ENCODE assay signal across 8 cellular contexts in genomic region chr6:34912715-34913464, GRCh38. TPM values are rescaled to one million over a fixed set of nuclear protein-coding genes. Genes with fewer than 3 reads are reported as not detected.
A peak's percentile ranks its signal among the peaks of the same experiment; 100 is the strongest.
DNase-seq lines count a peak whose midpoint lies in the region; ATAC-seq lines count a peak whose summit lies in the region.

No MANE protein-coding gene starts in this region.

- intact Hi-C loops in activated naive CD4-positive, alpha-beta T cell treated with anti-CD3 and anti-CD28 coated beads for 36 hours (cut with micrococcal nuclease), result loop anchor here (1.0 to 2.0 kb wide), 3 partner anchors 25 to 241 kb away; partner anchors contain the start of genes BLTP3A and TAF11

- H3K9me3 Mint-ChIP-seq in activated naive CD4-positive, alpha-beta T cell treated with anti-CD3 and anti-CD28 coated beads for 36 hours, result no peaks in the 10 kb centered on the region

- no peaks in the 10 kb centered on the region for H3K27me3 Mint-ChIP-seq in activated naive CD4-positive, alpha-beta T cell treated with anti-CD3 and anti-CD28 coated beads for 36 hours (ENCODE audit: low read depth)

- ATAC-seq in HG03565 (IDR thresholded peaks at IDR 0.05; ENCODE audit: unreplicated experiment), result peak; percentile 59
- ATAC-seq in GM18519 (IDR thresholded peaks at IDR 0.05; ENCODE audit: low FRiP score, unreplicated experiment), result no peak
- ATAC-seq in GM21526 (IDR thresholded peaks at IDR 0.05; ENCODE audit: low FRiP score, unreplicated experiment), result no peak

- peak overlapping the region; percentile 65 for H3K27ac Mint-ChIP-seq in activated naive CD4-positive, alpha-beta T cell treated with anti-CD3 and anti-CD28 coated beads for 36 hours

- peak; percentile 16 for DNase-seq in NK-92 treated with Interleukin-12 subunit alpha and Interleukin-12 subunit beta, amount 100 ng/mL, for 24 hours (lab: John Stamatoyannopoulos, UW)
- DNase-seq in NK-92 (lab: John Stamatoyannopoulos, UW; ENCODE audit: unreplicated experiment), result no peak
- peak; percentile 67 for DNase-seq in activated naive CD4-positive, alpha-beta T cell treated with anti-CD3 and anti-CD28 coated beads for 36 hours
- DNase-seq in renal cortical epithelial cell (ENCODE audit: low read depth), result peak; percentile 95
- no peak for DNase-seq in NCI-H748 treated with DMSO at 0.1 percent for 48 hours (lab: John Stamatoyannopoulos, UW)

- no peaks in the 10 kb centered on the region for H3K36me3 Mint-ChIP-seq in activated naive CD4-positive, alpha-beta T cell treated with anti-CD3 and anti-CD28 coated beads for 36 hours (ENCODE audit: low read depth)

- H3K4me1 Mint-ChIP-seq in activated naive CD4-positive, alpha-beta T cell treated with anti-CD3 and anti-CD28 coated beads for 36 hours (ENCODE audit: low read depth), result peaks cover 28% of the 10 kb centered on the region

- H3K4me3 Mint-ChIP-seq in activated naive CD4-positive, alpha-beta T cell treated with anti-CD3 and anti-CD28 coated beads for 36 hours, result no peak overlapping the region

- CTCF ChIA-PET in activated naive CD4-positive, alpha-beta T cell treated with anti-CD3 and anti-CD28 coated beads for 36 hours (lab: Charles Lee), result interaction anchor here (0.6 kb wide), 1 partner anchor 60 kb away, joined by 3 read pairs; no protein-coding TSS in a partner anchor

RNA-seq across cellular contexts. Expression of gene ANKS1A, which starts 23.8 kb away (rescaled TPM):
- total RNA-seq in activated naive CD4-positive, alpha-beta T cell treated with anti-CD3 and anti-CD28 coated beads for 36 hours, result 1 to 10 TPM; 6.5 to 6.8 TPM
- total RNA-seq in renal cortical epithelial cell, result 11.6 and 24.5 TPM in 2 replicates

RNA-seq across cellular contexts. Expression of gene TAF11, which starts 25.0 kb away (rescaled TPM):
- total RNA-seq in activated naive CD4-positive, alpha-beta T cell treated with anti-CD3 and anti-CD28 coated beads for 36 hours, result 10 to 100 TPM; 27.3 to 28.5 TPM
- total RNA-seq in renal cortical epithelial cell, result 17.0 and 22.2 TPM in 2 replicates

Comparison
In these comparisons a context has a peak if more than half of its experiments do, and no peak if none do; other contexts are left out.
1. DNase-seq: peak in NK-92 treated with Interleukin-12 subunit alpha and Interleukin-12 subunit beta, amount 100 ng/mL, for 24 hours (single experiment), activated naive CD4-positive, alpha-beta T cell treated with anti-CD3 and anti-CD28 coated beads for 36 hours (single experiment) and renal cortical epithelial cell (single experiment); none in NK-92 (single experiment) and NCI-H748 treated with DMSO at 0.1 percent for 48 hours (single experiment).